Comparison of ENCODE assay signal across 20 cellular contexts in the genomic region with DNA sequence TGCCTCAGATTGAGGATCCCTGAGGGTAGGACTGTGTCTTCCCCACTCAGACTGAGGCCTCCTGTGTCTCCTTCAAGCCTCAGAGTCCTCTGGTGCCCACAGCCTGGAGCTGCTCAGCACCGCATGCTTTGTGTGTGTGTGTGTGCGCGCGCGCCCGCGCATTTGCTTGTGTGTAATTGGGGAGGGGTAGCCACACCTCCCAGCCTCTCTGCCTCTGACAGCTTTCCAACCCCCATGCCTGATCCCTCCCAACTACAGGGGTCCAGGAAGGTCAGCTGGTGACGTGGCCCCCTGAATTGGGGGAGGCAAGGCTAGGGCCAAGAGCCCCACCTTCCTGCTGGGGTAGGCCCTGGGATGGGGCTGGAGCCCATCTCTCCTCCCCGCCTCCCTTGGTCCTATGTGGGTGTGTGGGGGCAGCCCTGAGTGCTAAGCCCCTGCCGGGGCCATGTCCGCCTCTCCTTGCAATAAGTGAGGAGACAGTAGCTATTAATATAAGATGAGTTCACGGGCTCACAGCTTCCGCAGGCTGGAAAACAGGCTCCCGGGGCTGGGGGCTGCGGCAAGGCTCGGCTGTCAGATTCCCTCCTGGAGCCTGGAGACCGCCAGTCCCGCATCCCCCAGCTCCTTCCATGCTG. TPM values are rescaled to one million over a fixed set of nuclear protein-coding genes. Genes with fewer than 3 reads are reported as not detected.
A peak's percentile ranks its signal among the peaks of the same experiment; 100 is the strongest.
DNase-seq lines count a peak whose midpoint lies in the region; ATAC-seq and TF ChIP-seq lines count a peak whose summit lies in the region.
"Had no signal": no experiment of that assay in that cellular context is flagged by ENCODE, and none has a peak within 500 bp of the region (broad histone marks: within the 10 kb centered on the region; RNA-seq: fewer than 3 reads in every experiment).

No MANE protein-coding gene starts in this region.

- H3K27ac ChIP-seq in endodermal cell (ENCODE audit: low read depth, low read length), result peak overlapping the region; percentile 59
- no peak overlapping the region for H3K27ac ChIP-seq in CD8-positive, alpha-beta T cell (ENCODE audit: low read depth, low read length)
- H3K27ac ChIP-seq: left lung, Peyer's patch, psoas muscle, stomach, WERI-Rb-1 had no signal

- H3K9me3 ChIP-seq in Loucy (ENCODE audit: insufficient read depth, low read depth, low read length) (no peaks in the 10 kb centered on the region), endodermal cell (ENCODE audit: control insufficient read depth, low read length) (no peaks in the 10 kb centered on the region)
- no peaks in the 10 kb centered on the region for H3K9me3 ChIP-seq in CD8-positive, alpha-beta T cell (ENCODE audit: low read length)
- H3K9me3 ChIP-seq: left lung, Peyer's patch, psoas muscle, stomach had no signal

- intact Hi-C loops in CD8-positive, alpha-beta T cell (cut with DNase I, micrococcal nuclease), result loop anchor here in 1 of 2 experiments (5.0 kb wide), 1 partner anchor 297 kb away; no protein-coding TSS in a partner anchor

- H3K4me1 ChIP-seq in Loucy (ENCODE audit: insufficient read depth, low read length, poor library complexity, severe bottlenecking), result peaks cover 33% of the 10 kb centered on the region
- H3K4me1 ChIP-seq in endodermal cell (ENCODE audit: control insufficient read depth, insufficient read depth, low read length), result peaks cover 14% of the 10 kb centered on the region
- peaks cover 27% of the 10 kb centered on the region for H3K4me1 ChIP-seq in CD8-positive, alpha-beta T cell (ENCODE audit: insufficient read depth, low read length)

- 90 to 97% methylated on average over 5 to 12 of the region's 18 CpGs for WGBS in endodermal cell (ENCODE audit: insufficient coverage in 1 of 2, insufficient read length in 1 of 2), 2 experiments

- H3F3A ChIP-seq in Loucy (ENCODE audit: low read depth), result peaks cover 16% of the 10 kb centered on the region; the same call in 1 of the 2 replicates

- no peak overlapping the region for H2AFZ ChIP-seq in Loucy (ENCODE audit: low read length)

- no peak overlapping the region for H3K4me2 ChIP-seq in Loucy (ENCODE audit: low read depth, low read length, poor library complexity, severe bottlenecking)

- no peaks in the 10 kb centered on the region for H3K36me3 Mint-ChIP-seq in endodermal cell (ENCODE audit: low read depth)
- no peaks in the 10 kb centered on the region for H3K36me3 Mint-ChIP-seq in progenitor cell of endocrine pancreas (ENCODE audit: insufficient read depth)
- peaks cover 2% of the 10 kb centered on the region for H3K36me3 Mint-ChIP-seq in activated T-cell treated with anti-CD3 and anti-CD28 coated beads, Interleukin-2, amount 50 U/mL, for 24 hours (ENCODE audit: low read depth)
- H3K36me3 Mint-ChIP-seq in CD8-positive, alpha-beta T cell, result no peaks in the 10 kb centered on the region

- H3K79me2 ChIP-seq in Loucy (ENCODE audit: insufficient read depth, low read length), result no peaks in the 10 kb centered on the region

- H3K4me3 ChIP-seq in Loucy (ENCODE audit: low read length, poor library complexity, severe bottlenecking), result no peak overlapping the region
- H3K4me3 ChIP-seq in endodermal cell (ENCODE audit: low read length), result no peak overlapping the region
- no peak overlapping the region for H3K4me3 ChIP-seq in CD8-positive, alpha-beta T cell (ENCODE audit: low read depth, low read length)
- H3K4me3 ChIP-seq: left lung, Peyer's patch, psoas muscle, stomach had no signal

- CTCF ChIA-PET in CD8-positive, alpha-beta T cell (lab: Charles Lee), result interaction anchor here (0.7 to 13.2 kb wide), 10 partner anchors 9 to 354 kb away, joined by 3 to 406 read pairs (median 11); partner anchors contain the start of gene AHDC1

- ATAC-seq in HG03159 (IDR thresholded peaks at IDR 0.05; ENCODE audit: unreplicated experiment), result no peak
- no peak for ATAC-seq in CD8-positive, alpha-beta T cell
- ATAC-seq: left lung, psoas muscle had no signal

- peaks cover 50% of the 10 kb centered on the region for H3K4me1 Mint-ChIP-seq in endodermal cell
- H3K4me1 Mint-ChIP-seq in progenitor cell of endocrine pancreas (ENCODE audit: low read depth), result peaks cover 4% of the 10 kb centered on the region
- peaks cover 25% of the 10 kb centered on the region for H3K4me1 Mint-ChIP-seq in activated T-cell treated with anti-CD3 and anti-CD28 coated beads, Interleukin-2, amount 50 U/mL, for 24 hours (ENCODE audit: low read depth)
- H3K4me1 Mint-ChIP-seq in CD8-positive, alpha-beta T cell (ENCODE audit: low read depth), result peaks cover 32% of the 10 kb centered on the region

- H3K9me2 ChIP-seq in Loucy (replicated peaks; ENCODE audit: low read depth, low read length), result no peaks in the 10 kb centered on the region

- H3K9me3 Mint-ChIP-seq in endodermal cell, result no peaks in the 10 kb centered on the region
- no peaks in the 10 kb centered on the region for H3K9me3 Mint-ChIP-seq in progenitor cell of endocrine pancreas (ENCODE audit: low read depth)
- H3K9me3 Mint-ChIP-seq in activated T-cell treated with anti-CD3 and anti-CD28 coated beads, Interleukin-2, amount 50 U/mL, for 24 hours, result no peaks in the 10 kb centered on the region
- no peaks in the 10 kb centered on the region for H3K9me3 Mint-ChIP-seq in CD8-positive, alpha-beta T cell
- H3K9me3 Mint-ChIP-seq: CD8-positive, alpha-beta memory T cell had no signal

- H3K27me3 Mint-ChIP-seq in endodermal cell (ENCODE audit: insufficient read depth), result no peaks in the 10 kb centered on the region
- H3K27me3 Mint-ChIP-seq in progenitor cell of endocrine pancreas, result peaks cover 2% of the 10 kb centered on the region
- no peaks in the 10 kb centered on the region for H3K27me3 Mint-ChIP-seq in activated T-cell treated with anti-CD3 and anti-CD28 coated beads, Interleukin-2, amount 50 U/mL, for 24 hours
- no peaks in the 10 kb centered on the region for H3K27me3 Mint-ChIP-seq in CD8-positive, alpha-beta T cell (ENCODE audit: low read depth)

- TF ChIP-seq CTCF in Loucy (conservative IDR thresholded peaks at IDR 0.05; ENCODE audit: low read length) (no peak), endodermal cell (conservative IDR thresholded peaks at IDR 0.05) (no peak), progenitor cell of endocrine pancreas (IDR thresholded peaks at IDR 0.05; ENCODE audit: unreplicated experiment) (no peak)
- no peak for TF ChIP-seq CTCF in CD8-positive, alpha-beta T cell (IDR thresholded peaks at IDR 0.05)

- H3K9ac ChIP-seq in Loucy (ENCODE audit: low read depth, low read length, poor library complexity, severe bottlenecking) (peak overlapping the region; percentile 7), endodermal cell (ENCODE audit: extremely low read depth, low read length, poor library complexity, severe bottlenecking) (no peak overlapping the region)

- H3K4me3 Mint-ChIP-seq in endodermal cell, result no peak overlapping the region
- no peak overlapping the region for H3K4me3 Mint-ChIP-seq in progenitor cell of endocrine pancreas (ENCODE audit: low read depth)
- H3K4me3 Mint-ChIP-seq in activated T-cell treated with anti-CD3 and anti-CD28 coated beads, Interleukin-2, amount 50 U/mL, for 24 hours, result no peak overlapping the region
- H3K4me3 Mint-ChIP-seq in CD8-positive, alpha-beta T cell, result no peak overlapping the region

- DNase-seq in NCI-H748 (lab: John Stamatoyannopoulos, UW; ENCODE audit: unreplicated experiment) (peak; percentile 11), NCI-H748 treated with DMSO at 0.1 percent for 48 hours (lab: John Stamatoyannopoulos, UW) (no peak), endodermal cell (peak; percentile 68), progenitor cell of endocrine pancreas (ENCODE audit: low spot score, unreplicated experiment) (no peak)
- DNase-seq in activated T-cell treated with anti-CD3 and anti-CD28 coated beads, Interleukin-2, amount 50 U/mL, for 24 hours, result no peak
- no peak for DNase-seq in CD8-positive, alpha-beta T cell
- DNase-seq: CD8-positive, alpha-beta memory T cell; left lung; NCI-H187 treated with DMSO at 0.1 percent for 48 hours; NCI-H526 treated with DMSO at 0.1 percent for 48 hours; Peyer's patch; psoas muscle; stimulated activated CD4-positive, alpha-beta T cell treated with anti-CD3 and anti-CD28 coated beads, Interleukin-15, amount 100 ng/mL, for 24 hours; stomach; WERI-Rb-1 had no signal

- H3K27ac Mint-ChIP-seq in endodermal cell (peak overlapping the region; percentile 66), progenitor cell of endocrine pancreas (peak overlapping the region; percentile 37)
- no peak overlapping the region for H3K27ac Mint-ChIP-seq in activated T-cell treated with anti-CD3 and anti-CD28 coated beads, Interleukin-2, amount 50 U/mL, for 24 hours
- no peak overlapping the region for H3K27ac Mint-ChIP-seq in CD8-positive, alpha-beta T cell

- H4K20me1 ChIP-seq in Loucy (ENCODE audit: insufficient read depth, low read length, poor library complexity, severe bottlenecking), result no peaks in the 10 kb centered on the region

- H3K36me3 ChIP-seq in Loucy (ENCODE audit: insufficient read depth, low read length), result no peaks in the 10 kb centered on the region
- no peaks in the 10 kb centered on the region for H3K36me3 ChIP-seq in endodermal cell (ENCODE audit: control insufficient read depth, insufficient read depth, low read length)
- no peaks in the 10 kb centered on the region for H3K36me3 ChIP-seq in CD8-positive, alpha-beta T cell (ENCODE audit: insufficient read depth, low read length)
- H3K36me3 ChIP-seq: left lung, Peyer's patch, WERI-Rb-1 had no signal

- POLR2A ChIA-PET in CD8-positive, alpha-beta T cell (lab: Charles Lee), result interaction anchor here (0.6 kb wide), 1 partner anchor 847 kb away, joined by 3 read pairs; no protein-coding TSS in a partner anchor

- H3K27me3 ChIP-seq in Loucy (ENCODE audit: insufficient read depth, low read length, poor library complexity, severe bottlenecking) (no peaks in the 10 kb centered on the region), endodermal cell (ENCODE audit: control insufficient read depth, insufficient read depth, low read length, poor library complexity, severe bottlenecking) (no peaks in the 10 kb centered on the region)
- H3K27me3 ChIP-seq in CD8-positive, alpha-beta T cell (ENCODE audit: insufficient read depth, low read length), result no peaks in the 10 kb centered on the region
- H3K27me3 ChIP-seq: left lung, Peyer's patch, stomach had no signal

RNA-seq across cellular contexts. Expression of gene GPR3, which starts 6.9 kb away (rescaled TPM):
- 1 to 10 TPM; 3.5 to 4.1 TPM for total RNA-seq in endodermal cell
- 4.5 TPM for polyA plus RNA-seq in endodermal cell (2013, experiment 1 of 2)
- 4.5 TPM for polyA plus RNA-seq in endodermal cell (2013, experiment 2 of 2)
- total RNA-seq in progenitor cell of endocrine pancreas, result 1.00 and 1.1 TPM in 2 replicates
- 1 to 10 TPM in 1 of 2 experiments, not detected in 1; 1.1 TPM for total RNA-seq in CD8-positive, alpha-beta T cell
- total RNA-seq: Peyer's patch had no signal
- polyA plus RNA-seq: CD8-positive, alpha-beta memory T cell had no signal

RNA-seq across cellular contexts. Expression of gene CD164L2, which starts 16.2 kb away (rescaled TPM):
- total RNA-seq in endodermal cell, result 1 to 10 TPM; 1.6 to 1.8 TPM
- 1.4 TPM for polyA plus RNA-seq in endodermal cell (2013, experiment 1 of 2)
- polyA plus RNA-seq in endodermal cell (2013, experiment 2 of 2), result 0.83 TPM
- total RNA-seq in progenitor cell of endocrine pancreas, result not detected in 2 replicates
- not detected for total RNA-seq in CD8-positive, alpha-beta T cell
- total RNA-seq: A673; CD8-positive, alpha-beta memory T cell; fibroblast of villous mesenchyme; Peyer's patch; psoas muscle; stomach; urinary bladder had no signal
- polyA plus RNA-seq: CD8-positive, alpha-beta memory T cell; psoas muscle had no signal

RNA-seq across cellular contexts. Expression of gene FCN3, which starts 24.7 kb away (rescaled TPM):
- total RNA-seq in endodermal cell (under 1 TPM in 1 of 2 donors, not detected in 1; 0.26 TPM), progenitor cell of endocrine pancreas (not detected in 2 replicates)
- not detected for polyA plus RNA-seq in endodermal cell (2013, experiment 1 of 2)
- polyA plus RNA-seq in endodermal cell (2013, experiment 2 of 2), result not detected
- total RNA-seq in CD8-positive, alpha-beta T cell, result not detected
- total RNA-seq: A673; CD8-positive, alpha-beta memory T cell; fibroblast of villous mesenchyme; Peyer's patch; urinary bladder had no signal
- polyA plus RNA-seq: CD8-positive, alpha-beta memory T cell had no signal

RNA-seq across cellular contexts. Expression of gene MAP3K6, which starts 32.6 kb away (rescaled TPM):
- 10 to 100 TPM in 1 of 2 donors, 1 to 10 TPM in 1; 6.6 to 11.5 TPM for total RNA-seq in endodermal cell
- 14.9 TPM for polyA plus RNA-seq in endodermal cell (2013, experiment 1 of 2)
- polyA plus RNA-seq in endodermal cell (2013, experiment 2 of 2), result 14.3 TPM
- 1.1 and 1.8 TPM in 2 replicates for total RNA-seq in progenitor cell of endocrine pancreas
- 10 to 100 TPM; 17.5 to 19.9 TPM for total RNA-seq in CD8-positive, alpha-beta T cell

RNA-seq across cellular contexts. Expression of gene SYTL1, which starts 57.5 kb away (rescaled TPM):
- total RNA-seq in endodermal cell (1 to 10 TPM; 6.7 to 7.5 TPM), progenitor cell of endocrine pancreas (9.4 and 15.5 TPM in 2 replicates)
- 3.2 TPM for polyA plus RNA-seq in endodermal cell (2013, experiment 1 of 2)
- 4.9 TPM for polyA plus RNA-seq in endodermal cell (2013, experiment 2 of 2)
- total RNA-seq in CD8-positive, alpha-beta T cell, result 100 to 1,000 TPM; 103 to 113 TPM

Comparison
In these comparisons a context has a peak if more than half of its experiments do, and no peak if none do; other contexts are left out.
1. DNase-seq: peak in NCI-H748 (single experiment) and endodermal cell (single experiment); none in NCI-H748 treated with DMSO at 0.1 percent for 48 hours (single experiment), progenitor cell of endocrine pancreas (single experiment), activated T-cell treated with anti-CD3 and anti-CD28 coated beads, Interleukin-2, amount 50 U/mL, for 24 hours (single experiment) and CD8-positive, alpha-beta T cell (0 of 7).
2. H3K27ac Mint-ChIP-seq: peak in endodermal cell (single experiment) and progenitor cell of endocrine pancreas (single experiment); none in activated T-cell treated with anti-CD3 and anti-CD28 coated beads, Interleukin-2, amount 50 U/mL, for 24 hours (single experiment) and CD8-positive, alpha-beta T cell (single experiment).